12 cellular contexts compared by ENCODE assay signal in the genomic region with DNA sequence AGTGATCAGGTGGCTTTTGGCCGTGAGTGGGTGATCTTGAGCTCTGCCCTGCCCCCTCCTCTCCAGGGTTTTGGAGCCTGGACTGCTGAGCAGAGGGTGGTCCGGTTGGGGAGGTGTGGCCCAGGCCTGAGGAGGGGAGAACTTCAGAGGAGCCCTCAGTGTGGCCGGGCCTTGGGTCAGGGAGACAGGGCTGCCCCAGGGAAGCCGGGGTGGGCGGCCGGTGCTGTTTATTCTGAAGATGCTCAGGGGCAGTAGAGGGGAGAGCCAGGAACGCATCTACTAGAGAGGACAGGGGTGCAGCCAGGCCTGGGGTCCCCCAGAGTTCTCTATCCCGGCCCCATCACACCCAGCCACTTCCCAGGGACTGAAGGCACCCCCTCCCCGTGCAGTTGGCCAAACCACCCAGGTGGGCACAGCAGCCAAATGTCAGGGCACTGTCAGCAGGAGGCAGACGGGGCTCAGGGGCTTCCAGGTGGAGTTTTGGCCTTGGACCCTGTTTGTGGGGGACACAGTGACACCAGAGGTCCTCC. TPM values are rescaled to one million over a fixed set of nuclear protein-coding genes. Genes with fewer than 3 reads are reported as not detected.
DNase-seq lines count a peak whose midpoint lies in the region; ATAC-seq and TF ChIP-seq lines count a peak whose summit lies in the region.
"Had no signal": no experiment of that assay in that cellular context is flagged by ENCODE, and none has a peak within 500 bp of the region (broad histone marks: within the 10 kb centered on the region; RNA-seq: fewer than 3 reads in every experiment).

No MANE protein-coding gene starts in this region.

- H3K79me2 ChIP-seq in DOHH2 (ENCODE audit: control insufficient read depth, low read length), result no peaks in the 10 kb centered on the region
- no peaks in the 10 kb centered on the region for H3K79me2 ChIP-seq in MM.1S (ENCODE audit: low read length)

- H3F3A ChIP-seq in DOHH2 (ENCODE audit: control insufficient read depth, insufficient read depth) (no peaks in the 10 kb centered on the region), MM.1S (ENCODE audit: insufficient read depth, low read length) (no peaks in the 10 kb centered on the region)

- H3K4me1 Mint-ChIP-seq in brain (peaks cover 19% of the 10 kb centered on the region), nephron progenitor cell (peaks cover 34% of the 10 kb centered on the region)

- ATAC-seq in HG03432 (IDR thresholded peaks at IDR 0.05; ENCODE audit: unreplicated experiment) (no peak), HG03108 (IDR thresholded peaks at IDR 0.05; ENCODE audit: unreplicated experiment) (no peak)

- TF ChIP-seq CTCF in DOHH2 (IDR thresholded peaks at IDR 0.05; ENCODE audit: low read depth, low read length, poor library complexity, severe bottlenecking) (no peak), MM.1S (IDR thresholded peaks at IDR 0.05; ENCODE audit: low read length) (no peak), brain (conservative IDR thresholded peaks at IDR 0.05) (no peak), nephron progenitor cell (IDR thresholded peaks at IDR 0.05) (no peak), tibial nerve (IDR thresholded peaks at IDR 0.05) (no peak)

- H3K4me2 ChIP-seq in DOHH2 (ENCODE audit: low read length) (peak overlapping the region; percentile 98), MM.1S (ENCODE audit: low read depth, low read length) (peak overlapping the region; percentile 75; the same call in 1 of the 2 replicates)

- peaks cover 0 to 3% (median 0%) of the 10 kb centered on the region in 5 experiments for H3K9me3 Mint-ChIP-seq in brain
- H3K9me3 Mint-ChIP-seq in nephron progenitor cell, result no peaks in the 10 kb centered on the region

- 56 to 57% methylated on average over 10 of the region's 10 CpGs for WGBS in tibial nerve, 2 donors

- H3K27ac Mint-ChIP-seq in brain, result no peak overlapping the region
- no peak overlapping the region for H3K27ac Mint-ChIP-seq in nephron progenitor cell

- no peak for DNase-seq in MM.1S
- DNase-seq in nephron progenitor cell, result no peak
- DNase-seq in NCI-H1092 treated with DMSO at 0.1 percent for 48 hours (lab: John Stamatoyannopoulos, UW), result no peak
- no peak for DNase-seq in tibial nerve (ENCODE audit: low spot score in 2 of 2)
- DNase-seq: NCI-H2029 treated with DMSO at 0.1 percent for 48 hours, T1000 had no signal

- H3K9me2 ChIP-seq in DOHH2 (replicated peaks; ENCODE audit: control insufficient read depth, low read length) (no peaks in the 10 kb centered on the region), MM.1S (replicated peaks; ENCODE audit: insufficient read depth, low read length) (no peaks in the 10 kb centered on the region)

- H3K4me3 ChIP-seq in DOHH2 (ENCODE audit: low read length), result peak overlapping the region; percentile 73
- H3K4me3 ChIP-seq in MM.1S (ENCODE audit: low read length), result peak overlapping the region; percentile 41; the same call in 1 of the 2 replicates
- no peak overlapping the region for H3K4me3 ChIP-seq in tibial nerve

- H3K4me1 ChIP-seq in DOHH2 (ENCODE audit: control insufficient read depth, low read length) (peaks cover 22% of the 10 kb centered on the region), MM.1S (ENCODE audit: low read length) (no peaks in the 10 kb centered on the region), tibial nerve (peaks cover 0 to 37% (median 10%) of the 10 kb centered on the region in 4 donors)

- peak overlapping the region; percentile 74 to 84 (median 77) for H3K4me3 Mint-ChIP-seq in brain
- peak overlapping the region; percentile 81 for H3K4me3 Mint-ChIP-seq in nephron progenitor cell

- TF ChIP-seq POLR2A in tibial nerve (IDR thresholded peaks at IDR 0.05), result no peak

- H2AFZ ChIP-seq in MM.1S (ENCODE audit: low read length), result no peak overlapping the region

- H3K36me3 ChIP-seq in DOHH2 (ENCODE audit: control insufficient read depth, low read length), result no peaks in the 10 kb centered on the region
- H3K36me3 ChIP-seq in MM.1S (replicated peaks; ENCODE audit: insufficient read depth, low read length), result no peaks in the 10 kb centered on the region
- no peaks in the 10 kb centered on the region for H3K36me3 ChIP-seq in tibial nerve
- H3K36me3 ChIP-seq: ascending aorta, gastrocnemius medialis had no signal

- H3K27me3 Mint-ChIP-seq in brain (peaks cover 24% of the 10 kb centered on the region), nephron progenitor cell (ENCODE audit: low read depth, poor library complexity) (peaks cover 69% of the 10 kb centered on the region)

- no peak overlapping the region for H3K9ac ChIP-seq in MM.1S (ENCODE audit: low read length)

- H3K27me3 ChIP-seq in DOHH2 (ENCODE audit: control insufficient read depth, low read length) (peaks cover 6% of the 10 kb centered on the region), MM.1S (replicated peaks; ENCODE audit: insufficient read depth, low read length) (no peaks in the 10 kb centered on the region), tibial nerve (peaks cover 0 to 55% of the 10 kb centered on the region in 2 donors)

- H3K27ac ChIP-seq in DOHH2 (ENCODE audit: low read depth, low read length), result no peak overlapping the region
- no peak overlapping the region for H3K27ac ChIP-seq in MM.1S (ENCODE audit: low read length)
- no peak overlapping the region for H3K27ac ChIP-seq in tibial nerve
- H3K27ac ChIP-seq: ascending aorta, gastrocnemius medialis had no signal

- H3K9me3 ChIP-seq in DOHH2 (ENCODE audit: control insufficient read depth, insufficient read depth, low read length) (no peaks in the 10 kb centered on the region), MM.1S (replicated peaks; ENCODE audit: insufficient read depth, low read length) (no peaks in the 10 kb centered on the region), tibial nerve (no peaks in the 10 kb centered on the region)
- H3K9me3 ChIP-seq: ascending aorta, gastrocnemius medialis had no signal

- no peak for TF ChIP-seq EP300 in tibial nerve (IDR thresholded peaks at IDR 0.05)

- H4K20me1 ChIP-seq in DOHH2 (ENCODE audit: control insufficient read depth, insufficient read depth, low read depth, low read length), result no peaks in the 10 kb centered on the region
- no peaks in the 10 kb centered on the region for H4K20me1 ChIP-seq in MM.1S (ENCODE audit: insufficient read depth, low read length)

- H3K36me3 Mint-ChIP-seq in brain (no peaks in the 10 kb centered on the region), nephron progenitor cell (ENCODE audit: low read depth) (peaks cover under 1% of the 10 kb centered on the region)

RNA-seq across cellular contexts. Expression of a gene that starts 1.0 kb away (rescaled TPM):
- 34.0 TPM for polyA plus RNA-seq in brain (ENCODE audit: insufficient read depth, low read depth, low replicate concordance)
- not detected for total RNA-seq in tibial nerve

RNA-seq across cellular contexts. Expression of a gene that starts 21.3 kb away (rescaled TPM):
- not detected for polyA plus RNA-seq in brain (ENCODE audit: insufficient read depth, low read depth, low replicate concordance)
- total RNA-seq in tibial nerve, result 1 to 10 TPM in 3 of 4 donors, under 1 TPM in 1; 0.63 to 2.1 (median 1.6) TPM

RNA-seq across cellular contexts. Expression of a gene that starts 43.8 kb away (rescaled TPM):
- 41.2 TPM for polyA plus RNA-seq in brain (ENCODE audit: insufficient read depth, low read depth, low replicate concordance)
- 10 to 100 TPM; 40.8 to 53.1 (median 47.9) TPM for total RNA-seq in tibial nerve

RNA-seq across cellular contexts. Expression of a gene that starts 59.6 kb away (rescaled TPM):
- 6.6 TPM for polyA plus RNA-seq in brain (ENCODE audit: insufficient read depth, low read depth, low replicate concordance)
- total RNA-seq in tibial nerve, result 1 to 10 TPM in 1 of 4 donors, under 1 TPM in 1, not detected in 2; 0.44 to 2.1 TPM
- total RNA-seq: ascending aorta had no signal

Comparison
In these comparisons a context has a peak if more than half of its experiments do, and no peak if none do; other contexts are left out.
1. H3K4me3 ChIP-seq: peak in DOHH2 (single experiment) and MM.1S (single experiment); none in tibial nerve (0 of 4).